ENCODE assay signal across 23 cellular contexts in genomic region chr7:94565247-94565894, GRCh38. TPM values are rescaled to one million over a fixed set of nuclear protein-coding genes. Genes with fewer than 3 reads are reported as not detected.
DNase-seq lines count a peak whose midpoint lies in the region; ATAC-seq, FAIRE-seq and TF ChIP-seq lines count a peak whose summit lies in the region.
"Had no signal": no experiment of that assay in that cellular context is flagged by ENCODE, and none has a peak within 500 bp of the region (broad histone marks: within the 10 kb centered on the region; RNA-seq: fewer than 3 reads in every experiment).

No MANE protein-coding gene starts in this region.

- H2BK120ac ChIP-seq in trophoblast cell (ENCODE audit: insufficient read depth, low read length, poor library complexity) = no peak overlapping the region

- no peak overlapping the region for H2AK5ac ChIP-seq in trophoblast cell (ENCODE audit: low read length)

- H3K9ac ChIP-seq in HepG2 (ENCODE audit: insufficient read depth, low read depth, low read length) (no peak overlapping the region), trophoblast cell (ENCODE audit: low read length) (no peak overlapping the region)
- H3K9ac ChIP-seq: BLaER1 treated with 17β-estradiol and CSF1 and Interleukin-3, amounts not matched to agents 10 nM and 100 nM; GM23248 had no signal

- H3K4me1 ChIP-seq in HepG2 (ENCODE audit: insufficient read depth, low read length) = peaks cover 29% of the 10 kb centered on the region
- no peaks in the 10 kb centered on the region for H3K4me1 ChIP-seq in right lobe of liver
- H3K4me1 ChIP-seq in trophoblast cell (ENCODE audit: control insufficient read depth in 1 of 2, insufficient read depth in 2 of 2, low read length in 2 of 2) = no peaks in the 10 kb centered on the region
- H3K4me1 ChIP-seq: BE2C had no signal

- no peaks in the 10 kb centered on the region for H3K79me2 ChIP-seq in HepG2 (ENCODE audit: insufficient read depth, low read length)
- H3K79me2 ChIP-seq in trophoblast cell (ENCODE audit: control insufficient read depth, insufficient read depth, low read length, poor library complexity) = no peaks in the 10 kb centered on the region

- no peak overlapping the region for H4K8ac ChIP-seq in trophoblast cell (ENCODE audit: low read depth, low read length)

- H3K36me3 ChIP-seq in HepG2 (replicated peaks in 1 of 2; ENCODE audit: control insufficient read depth in 1 of 2, insufficient read depth in 2 of 2, low read length in 2 of 2) = no peaks in the 10 kb centered on the region
- H3K36me3 ChIP-seq in right lobe of liver = no peaks in the 10 kb centered on the region
- H3K36me3 ChIP-seq in trophoblast cell (ENCODE audit: control insufficient read depth in 1 of 2, insufficient read depth in 2 of 2, low read length in 2 of 2) = no peaks in the 10 kb centered on the region
- H3K36me3 ChIP-seq: BE2C had no signal

- no peak overlapping the region for H2BK5ac ChIP-seq in trophoblast cell (ENCODE audit: low read depth, low read length, poor library complexity)

- no peak overlapping the region for H2BK12ac ChIP-seq in trophoblast cell (ENCODE audit: low read length)

- H4K20me1 ChIP-seq in HepG2 (ENCODE audit: insufficient read depth, low read length) = no peaks in the 10 kb centered on the region
- H4K20me1 ChIP-seq: BLaER1 treated with 17β-estradiol and CSF1 and Interleukin-3, amounts not matched to agents 10 nM and 100 nM had no signal

- WGBS in HepG2 (ENCODE audit: low lambda C conversion rate) = 94% methylated on average over 4 of the region's 4 CpGs
- WGBS in right lobe of liver (ENCODE audit: insufficient coverage, low coverage, low lambda C conversion rate, missing lambda C conversion rate) = 86% methylated on average over 2 of the region's 4 CpGs
- WGBS in trophoblast cell (ENCODE audit: extremely low coverage, insufficient coverage, insufficient read length) = no CpG with 5 or more reads among the region's 4 CpGs

- ATAC-seq in HepG2 (no peak), right lobe of liver (no peak), GM19351 (IDR thresholded peaks at IDR 0.05; ENCODE audit: unreplicated experiment) (no peak)

- POLR2A ChIA-PET in HepG2 (lab: Yijun Ruan, JAX) = no interaction called here

- peak overlapping the region; percentile 34 for H3K23ac ChIP-seq in trophoblast cell (ENCODE audit: low read length)

- intact Hi-C loops in HepG2 (cut with micrococcal nuclease; ENCODE audit: unreplicated experiment) = loop anchor here (10.0 kb wide), 1 partner anchor 339 kb away; the partner anchor contains the start of gene PPP1R9A
- intact Hi-C loops in right lobe of liver (cut with DNase I) = no loop called here

- no peak overlapping the region for H3K4me3 ChIP-seq in HepG2 (replicated peaks in 1 of 3; ENCODE audit: insufficient read depth in 1 of 3, low read depth in 2 of 3, low read length in 3 of 3)
- H3K4me3 ChIP-seq in right lobe of liver = no peak overlapping the region
- no peak overlapping the region for H3K4me3 ChIP-seq in trophoblast cell (ENCODE audit: low read depth, low read length)
- H3K4me3 ChIP-seq: BLaER1 treated with 17β-estradiol and CSF1 and Interleukin-3, amounts not matched to agents 10 nM and 100 nM; GM23248 had no signal

- H4K91ac ChIP-seq in trophoblast cell (ENCODE audit: low read depth, low read length) = no peak overlapping the region

- H3K18ac ChIP-seq in trophoblast cell (ENCODE audit: low read length) = no peak overlapping the region

- DNase-seq in HepG2 (ENCODE audit: low spot score) = no peak
- DNase-seq in right lobe of liver = no peak
- no peak for DNase-seq in trophoblast cell
- no peak for DNase-seq in urothelium cell line (ENCODE audit: low spot score)
- no peak for DNase-seq in mucosa of gallbladder (ENCODE audit: low spot score)
- DNase-seq: ACHN; AML-193; BE2C; Calu3; CD4-positive, alpha-beta memory T cell; COR-L47; DMS53; DMS79 treated with DMSO at 0.1 percent for 48 hours; GF-D8; GM23248; H7; HCEC 1CT had no signal

- FAIRE-seq in HepG2 (lab: Jason Lieb, UNC) (no peak), urothelium cell line (lab: Jason Lieb, UNC) (peak; percentile 58)
- FAIRE-seq: GM12891, GM18507, H1 had no signal

- no peak for TF ChIP-seq RAD21 in HepG2 (CRISPR knock-in tag; IDR thresholded peaks at IDR 0.05)

- in situ Hi-C loops in HepG2 (cut with HindIII; ENCODE audit: extremely low pct_ligation_motif_present, low pct_unique_long_range_greater_than_20kb) = no loop called here

- H2AFZ ChIP-seq in HepG2 (ENCODE audit: low read length) = no peak overlapping the region
- no peak overlapping the region for H2AFZ ChIP-seq in trophoblast cell (ENCODE audit: insufficient read depth, low read length, poor library complexity)
- H2AFZ ChIP-seq: GM23248 had no signal

- TF ChIP-seq POLR2A in HepG2 (IDR thresholded peaks at IDR 0.05; ENCODE audit: insufficient read depth in 1 of 2, low read depth in 2 of 2, low read length in 2 of 2) (no peak), right lobe of liver (IDR thresholded peaks at IDR 0.05) (no peak)

- no peak overlapping the region for H4K12ac ChIP-seq in trophoblast cell (ENCODE audit: low read depth, low read length)

- H3K27me3 ChIP-seq in HepG2 (ENCODE audit: control insufficient read depth in 1 of 2, insufficient read depth in 2 of 2, low read length in 2 of 2) (no peaks in the 10 kb centered on the region), right lobe of liver (no peaks in the 10 kb centered on the region), trophoblast cell (ENCODE audit: insufficient read depth, low read length) (no peaks in the 10 kb centered on the region)
- H3K27me3 ChIP-seq: BE2C; BLaER1 treated with 17β-estradiol and CSF1 and Interleukin-3, amounts not matched to agents 10 nM and 100 nM had no signal

- H3K4me2 ChIP-seq in HepG2 (ENCODE audit: low read depth, low read length) (no peak overlapping the region), trophoblast cell (ENCODE audit: low read length) (no peak overlapping the region)
- H3K4me2 ChIP-seq: BLaER1 treated with 17β-estradiol and CSF1 and Interleukin-3, amounts not matched to agents 10 nM and 100 nM had no signal

- no peaks in the 10 kb centered on the region for H3K79me1 ChIP-seq in trophoblast cell (ENCODE audit: low read length)

- BruUV-seq in HepG2 (replicated peaks; lab: Mats Ljungman, UMichigan) = no TSS peak

- TF ChIP-seq EP300 in HepG2 (IDR thresholded peaks at IDR 0.05; ENCODE audit: low read depth in 2 of 2, low read length in 2 of 2) (no peak), HepG2 (CRISPR knock-in tag; IDR thresholded peaks at IDR 0.05; ENCODE audit: borderline replicate concordance) (no peak)

- CTCF ChIA-PET in HepG2 (lab: Yijun Ruan, JAX; ENCODE audit: low intra/inter-chr PET ratio, low total read pairs) = no interaction called here

- H3K4ac ChIP-seq in trophoblast cell (ENCODE audit: low read depth, low read length) = no peak overlapping the region

- no peak overlapping the region for H3K14ac ChIP-seq in trophoblast cell (ENCODE audit: low read length)

- TF ChIP-seq CTCF in HepG2 (CRISPR knock-in tag; IDR thresholded peaks at IDR 0.05) (no peak), right lobe of liver (IDR thresholded peaks at IDR 0.05) (no peak)

- H3K27ac ChIP-seq in HepG2 (ENCODE audit: extremely low read length, insufficient read depth, low read length) (no peak overlapping the region), right lobe of liver (no peak overlapping the region), trophoblast cell (ENCODE audit: low read depth, low read length) (no peak overlapping the region)
- H3K27ac ChIP-seq: 22Rv1; BLaER1 treated with 17β-estradiol and CSF1 and Interleukin-3, amounts not matched to agents 10 nM and 100 nM; GM23248 had no signal

- H3K9me3 ChIP-seq in HepG2 (ENCODE audit: low read length) (no peaks in the 10 kb centered on the region), right lobe of liver (no peaks in the 10 kb centered on the region), trophoblast cell (ENCODE audit: insufficient read depth, low read depth, low read length) (no peaks in the 10 kb centered on the region)
- H3K9me3 ChIP-seq: BE2C; BLaER1 treated with 17β-estradiol and CSF1 and Interleukin-3, amounts not matched to agents 10 nM and 100 nM had no signal

TF ChIP-seq in HepG2, 621 proteins besides CTCF, POLR2A, EP300 and RAD21:
- TF ChIP-seq ZMAT3 (CRISPR knock-in tag; conservative IDR thresholded peaks at IDR 0.05) (no peak), MAFF (IDR thresholded peaks at IDR 0.05; ENCODE audit: low read depth, low read length) (peak; percentile 50), MAFK (conservative IDR thresholded peaks at IDR 0.05 in 1 of 2, IDR thresholded peaks at IDR 0.05 in 1 of 2; ENCODE audit: low read length in 2 of 2) (peak; percentile 12 to 62; a peak in 2 of 4 replicates)

RNA-seq across cellular contexts. Expression of gene CASD1, which starts 55.8 kb away (rescaled TPM):
- 21.4 and 22.9 TPM in 2 replicates for total RNA-seq in HepG2 (2016; rRNA removed; fragmentation: Illumina TruSeq; extraction: Trizol)
- 5.9 and 7.0 TPM in 2 replicates for total RNA-seq in HepG2 (2016; cell fraction: cytosol; rRNA removed; fragmentation: Illumina TruSeq; extraction: Trizol; ENCODE audit: low read depth)
- 20.4 and 23.2 TPM in 2 replicates for total RNA-seq in HepG2 (2016; cell fraction: insoluble cytoplasmic fraction; rRNA removed; fragmentation: Illumina TruSeq; extraction: Trizol)
- 19.4 and 21.4 TPM in 2 replicates for total RNA-seq in HepG2 (2016; cell fraction: membrane; rRNA removed; fragmentation: Illumina TruSeq; extraction: Trizol)
- total RNA-seq in HepG2 (2016; cell fraction: nucleus; rRNA removed; fragmentation: Illumina TruSeq; extraction: Trizol) = 39.3 and 40.4 TPM in 2 replicates
- 23.4 and 32.6 TPM in 2 replicates for polyA plus RNA-seq in HepG2 (2011; rRNA removed)
- polyA plus RNA-seq in HepG2 (2011; cell fraction: cytosol; rRNA removed) = 8.4 and 15.0 TPM in 2 replicates
- polyA plus RNA-seq in HepG2 (2011; cell fraction: nucleus; rRNA removed) = 19.1 and 24.4 TPM in 2 replicates
- 19.1 and 25.0 TPM in 2 replicates for polyA plus RNA-seq in HepG2 (2012)
- 5.4 and 5.6 TPM in 2 replicates for polyA plus RNA-seq in HepG2 (2016; cell fraction: cytosol; fragmentation: Illumina TruSeq; extraction: Trizol; ENCODE audit: low read depth)
- polyA plus RNA-seq in HepG2 (2016; cell fraction: insoluble cytoplasmic fraction; fragmentation: Illumina TruSeq; extraction: Trizol; ENCODE audit: low read depth) = 17.4 and 18.3 TPM in 2 replicates
- polyA plus RNA-seq in HepG2 (2016; cell fraction: membrane; fragmentation: Illumina TruSeq; extraction: Trizol; ENCODE audit: low read depth) = 10.1 and 12.8 TPM in 2 replicates
- polyA plus RNA-seq in HepG2 (2016; cell fraction: nucleus; fragmentation: Illumina TruSeq; extraction: Trizol; ENCODE audit: insufficient read depth, low read depth) = 47.6 and 48.1 TPM in 2 replicates
- 2.8 and 71.7 TPM in 2 replicates for polyA minus RNA-seq in HepG2 (2011; rRNA and poly(A)+ RNA removed; ENCODE audit: low replicate concordance)
- 24.5 and 24.8 TPM in 2 replicates for polyA minus RNA-seq in HepG2 (2011; cell fraction: cytosol; rRNA and poly(A)+ RNA removed)
- polyA minus RNA-seq in HepG2 (2011; cell fraction: nucleus; rRNA and poly(A)+ RNA removed) = 89.6 and 113 TPM in 2 replicates
- 10 to 100 TPM in 1 of 6 experiments, 1 to 10 TPM in 5; 4.5 to 10.4 (median 7.2) TPM for total RNA-seq in right lobe of liver
- 11.1 and 11.9 TPM in 2 replicates for polyA plus RNA-seq in trophoblast cell (2013)
- 22.8 TPM for total RNA-seq in mucosa of gallbladder
